ENCODE assay signal across 15 cellular contexts in the genomic region with DNA sequence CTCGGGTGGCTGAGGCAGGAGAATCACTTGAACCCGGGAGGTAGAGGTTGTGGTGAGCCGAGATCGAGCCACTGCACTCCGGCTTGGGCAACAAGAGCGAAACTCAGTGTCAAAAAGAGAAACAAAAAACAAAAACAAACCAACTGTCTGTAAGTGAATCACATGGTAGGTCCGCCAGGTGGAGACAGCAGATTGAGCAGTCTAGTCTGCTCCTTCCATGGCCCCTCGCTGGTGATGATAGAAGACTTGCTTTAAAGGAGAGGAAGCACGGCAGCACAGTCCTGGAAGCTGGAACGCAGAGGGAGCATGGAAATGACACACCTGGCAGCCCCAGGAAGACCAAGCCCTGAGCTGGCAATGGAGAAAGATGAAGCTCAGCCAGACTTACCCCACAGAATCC. TPM values are rescaled to one million over a fixed set of nuclear protein-coding genes. Genes with fewer than 3 reads are reported as not detected.
A peak's percentile ranks its signal among the peaks of the same experiment; 100 is the strongest.
DNase-seq lines count a peak whose midpoint lies in the region; ATAC-seq, FAIRE-seq and TF ChIP-seq lines count a peak whose summit lies in the region.
"Had no signal": no experiment of that assay in that cellular context is flagged by ENCODE, and none has a peak within 500 bp of the region (broad histone marks: within the 10 kb centered on the region; RNA-seq: fewer than 3 reads in every experiment).

No MANE protein-coding gene starts in this region.

- no peak overlapping the region for H3K4me3 ChIP-seq in PC-3 (ENCODE audit: low read length)
- H3K4me3 ChIP-seq in H1 (ENCODE audit: extremely low read depth in 1 of 4, insufficient read depth in 2 of 4, low read depth in 3 of 4, low read length in 4 of 4), result no peak overlapping the region
- H3K4me3 ChIP-seq: colonic mucosa, prostate gland, suprapubic skin had no signal

- H3K9me3 ChIP-seq in H9 (ENCODE audit: control insufficient read depth, low read depth, low read length) (no peaks in the 10 kb centered on the region), PC-3 (ENCODE audit: low read length) (no peaks in the 10 kb centered on the region), H1 (ENCODE audit: insufficient read depth in 2 of 2, low read depth in 1 of 2, low read length in 1 of 2) (no peaks in the 10 kb centered on the region)
- H3K9me3 ChIP-seq: colonic mucosa, prostate gland, suprapubic skin had no signal

- H4K8ac ChIP-seq in H9 (replicated peaks; ENCODE audit: insufficient read length, low read depth, low read length) (no peak overlapping the region), H1 (ENCODE audit: extremely low read depth, insufficient read depth, low read length) (peak overlapping the region; percentile 62; the same call in 1 of the 2 replicates)

- TF ChIP-seq EP300 in H1 (IDR thresholded peaks at IDR 0.05; ENCODE audit: borderline replicate concordance in 1 of 2, low read depth in 2 of 2, low read length in 2 of 2), result no peak

- no peak overlapping the region for H2BK12ac ChIP-seq in H9 (ENCODE audit: insufficient read length, low read depth, low read length)
- no peak overlapping the region for H2BK12ac ChIP-seq in H1 (ENCODE audit: low read depth, low read length)

- H3K18ac ChIP-seq in H9 (ENCODE audit: insufficient read length, low read depth, low read length), result peak overlapping the region; percentile 36
- H3K18ac ChIP-seq in H1 (ENCODE audit: extremely low read depth, low read length), result no peak overlapping the region

- H4K5ac ChIP-seq in H9 (ENCODE audit: insufficient read length, low read depth, low read length), result no peak overlapping the region
- H4K5ac ChIP-seq in H1 (ENCODE audit: insufficient read length, low read depth, low read length), result no peak overlapping the region

- DNase-seq in ELF-1 (ENCODE audit: low read depth, low spot score) (peak; percentile 41), H9 (peak; percentile 52), PC-3 (peak; percentile 43), H1 (ENCODE audit: low read depth in 1 of 2, low spot score in 2 of 2) (peak in 1 of 2 experiments; percentile 43), endothelial cell (ENCODE audit: low spot score) (no peak)
- no peak for DNase-seq in activated T-cell treated with anti-CD3 and anti-CD28 coated beads, Interleukin-2, amount 50 U/mL, for 24 hours
- DNase-seq: activated CD8-positive, alpha-beta memory T cell treated with anti-CD3 and anti-CD28 coated beads for 24 hours; anterior cingulate cortex; colonic mucosa; erythroblast; NCI-H1105 had no signal

- H3K9me2 ChIP-seq in PC-3 (replicated peaks; ENCODE audit: low read length), result no peaks in the 10 kb centered on the region

- H3K27me3 ChIP-seq in H9 (ENCODE audit: insufficient read depth, low read length) (no peaks in the 10 kb centered on the region), PC-3 (ENCODE audit: low read length) (no peaks in the 10 kb centered on the region), H1 (replicated peaks in 1 of 4; ENCODE audit: control insufficient read depth in 3 of 4, extremely low read depth in 1 of 4, insufficient read depth in 3 of 4, low read length in 3 of 4) (no peaks in the 10 kb centered on the region)
- H3K27me3 ChIP-seq: colonic mucosa, suprapubic skin had no signal

- H2AFZ ChIP-seq in H9 (ENCODE audit: low read length) (no peak overlapping the region), PC-3 (ENCODE audit: low read length) (peak overlapping the region; percentile 42; the same call in 1 of the 2 replicates), H1 (ENCODE audit: low read length) (no peak overlapping the region)

- H3F3A ChIP-seq in PC-3 (ENCODE audit: low read length, unreplicated experiment), result no peaks in the 10 kb centered on the region

- TF ChIP-seq POLR2A in H1 (IDR thresholded peaks at IDR 0.05; ENCODE audit: control extremely low read depth in 1 of 2, low read depth in 2 of 2, low read length in 2 of 2), result no peak

- POLR2A ChIA-PET in PC-3 (lab: Charles Lee; ENCODE audit: unreplicated experiment), result no interaction called here
- POLR2A ChIA-PET in H1 (lab: Charles Lee; ENCODE audit: partially characterized antibody), result no interaction called here

- no peak overlapping the region for H3K4me3 Mint-ChIP-seq in H9
- H3K4me3 Mint-ChIP-seq in activated T-cell treated with anti-CD3 and anti-CD28 coated beads, Interleukin-2, amount 50 U/mL, for 24 hours, result no peak overlapping the region
- no peak overlapping the region for H3K4me3 Mint-ChIP-seq in endothelial cell (ENCODE audit: unreplicated experiment)

- TF ChIP-seq RAD21 in H1 (IDR thresholded peaks at IDR 0.05 in 1 of 2, conservative IDR thresholded peaks at IDR 0.05 in 1 of 2; ENCODE audit: low read depth in 2 of 2, low read length in 2 of 2), result peak; percentile 46 to 59

- H3K4me1 ChIP-seq in H9 (ENCODE audit: insufficient read depth, low read length) (peaks cover 2% of the 10 kb centered on the region; the same call in 1 of the 2 replicates), PC-3 (ENCODE audit: insufficient read depth, low read length) (no peaks in the 10 kb centered on the region), H1 (replicated peaks in 1 of 4; ENCODE audit: control insufficient read depth in 3 of 4, insufficient read depth in 4 of 4, low read length in 3 of 4) (no peaks in the 10 kb centered on the region)
- H3K4me1 ChIP-seq: colonic mucosa, prostate gland had no signal

- H3K9ac ChIP-seq in H9 (ENCODE audit: extremely low read depth, insufficient read length, low read length) (no peak overlapping the region), PC-3 (ENCODE audit: low read length) (no peak overlapping the region), H1 (replicated peaks in 1 of 4; ENCODE audit: extremely low read depth in 1 of 4, low read depth in 3 of 4, low read length in 3 of 4) (no peak overlapping the region)

- H3K4me2 ChIP-seq in H9 (ENCODE audit: insufficient read depth, insufficient read length, low read length), result no peak overlapping the region
- no peak overlapping the region for H3K4me2 ChIP-seq in PC-3 (ENCODE audit: low read length)
- H3K4me2 ChIP-seq in H1 (ENCODE audit: insufficient read depth in 1 of 2, low read depth in 2 of 2, low read length in 2 of 2), result no peak overlapping the region

- no TSS peak for BruUV-seq in PC-3 (replicated peaks; lab: Mats Ljungman, UMichigan)

- H3K79me1 ChIP-seq in H9 (ENCODE audit: insufficient read depth, low read depth, low read length, poor library complexity, severe bottlenecking), result no peaks in the 10 kb centered on the region
- H3K79me1 ChIP-seq in H1 (ENCODE audit: low read depth, low read length), result no peaks in the 10 kb centered on the region

- no peak overlapping the region for H2BK120ac ChIP-seq in H9 (ENCODE audit: low read depth, low read length, poor library complexity, severe bottlenecking)
- no peak overlapping the region for H2BK120ac ChIP-seq in H1 (replicated peaks; ENCODE audit: low read depth, low read length)

- H3K36me3 Mint-ChIP-seq in H9 (ENCODE audit: insufficient read depth in 1 of 3, low read depth in 3 of 3), result no peaks in the 10 kb centered on the region
- H3K36me3 Mint-ChIP-seq in activated T-cell treated with anti-CD3 and anti-CD28 coated beads, Interleukin-2, amount 50 U/mL, for 24 hours (ENCODE audit: low read depth), result no peaks in the 10 kb centered on the region
- H3K36me3 Mint-ChIP-seq in endothelial cell (ENCODE audit: low read depth, unreplicated experiment), result no peaks in the 10 kb centered on the region

- CTCF ChIA-PET in PC-3 (lab: Charles Lee) (no interaction called here), H1 (lab: Charles Lee; ENCODE audit: partially characterized antibody) (interaction anchor here (0.7 to 1.6 kb wide), 8 partner anchors 13 to 164 kb away, joined by 3 to 5 read pairs (median 3); no protein-coding TSS in a partner anchor)

- no peaks in the 10 kb centered on the region for H3K36me3 ChIP-seq in PC-3 (ENCODE audit: low read depth, low read length)
- no peaks in the 10 kb centered on the region for H3K36me3 ChIP-seq in H1 (ENCODE audit: control insufficient read depth in 2 of 4, insufficient read depth in 4 of 4, low read length in 3 of 4)
- H3K36me3 ChIP-seq: colonic mucosa, prostate gland, suprapubic skin had no signal

- H3K27ac ChIP-seq in H9 (ENCODE audit: insufficient read length, low read depth, low read length), result no peak overlapping the region
- H3K27ac ChIP-seq in PC-3 (ENCODE audit: low read length), result no peak overlapping the region
- H3K27ac ChIP-seq in H1 (ENCODE audit: low read depth, low read length), result no peak overlapping the region
- H3K27ac ChIP-seq: colonic mucosa, prostate gland, RWPE1, suprapubic skin had no signal

- H3K27ac Mint-ChIP-seq in H9 (peak overlapping the region in 1 of 3 experiments; percentile 38; a peak in 1 of 7 replicates), endothelial cell (ENCODE audit: unreplicated experiment) (no peak overlapping the region)
- no peak overlapping the region for H3K27ac Mint-ChIP-seq in activated T-cell treated with anti-CD3 and anti-CD28 coated beads, Interleukin-2, amount 50 U/mL, for 24 hours

- H3K4ac ChIP-seq in H9 (ENCODE audit: low read depth, low read length) (no peak overlapping the region), H1 (replicated peaks; ENCODE audit: insufficient read length, low read depth, low read length) (no peak overlapping the region)

- no CpG with 5 or more reads among the region's 10 CpGs for WGBS in H9 (ENCODE audit: extremely low coverage, insufficient read length, low lambda C conversion rate)
- WGBS in H1 (ENCODE audit: extremely low coverage in 1 of 2, insufficient coverage in 1 of 2, insufficient read length in 1 of 2, insufficient replicate concordance in 2 of 2, low coverage in 1 of 2, low lambda C conversion rate in 2 of 2, missing lambda C conversion rate in 1 of 2), 2 experiments, result 85% methylated on average over 10 of the region's 10 CpGs; no CpG with 5 or more reads in 1 of the 2 experiments

- no peak overlapping the region for H2AK5ac ChIP-seq in H9 (ENCODE audit: insufficient read length, low read length)
- no peak overlapping the region for H2AK5ac ChIP-seq in H1 (ENCODE audit: low read depth, low read length)

- H2BK5ac ChIP-seq in H9 (ENCODE audit: insufficient read length, low read length) (no peak overlapping the region), H1 (ENCODE audit: low read depth, low read length) (no peak overlapping the region)

- H4K91ac ChIP-seq in H9 (ENCODE audit: insufficient read length, low read depth, low read length), result no peak overlapping the region
- no peak overlapping the region for H4K91ac ChIP-seq in H1 (replicated peaks; ENCODE audit: insufficient read length, low read length)

- H3K4me1 Mint-ChIP-seq in H9 (peaks cover 6 to 20% of the 10 kb centered on the region in 2 experiments), endothelial cell (ENCODE audit: unreplicated experiment) (peaks cover 2% of the 10 kb centered on the region)
- H3K4me1 Mint-ChIP-seq in activated T-cell treated with anti-CD3 and anti-CD28 coated beads, Interleukin-2, amount 50 U/mL, for 24 hours (ENCODE audit: low read depth), result no peaks in the 10 kb centered on the region

- no peak for FAIRE-seq in H1 (lab: Jason Lieb, UNC)

- H3K9me3 Mint-ChIP-seq in H9 (no peaks in the 10 kb centered on the region), endothelial cell (ENCODE audit: unreplicated experiment) (no peaks in the 10 kb centered on the region)
- no peaks in the 10 kb centered on the region for H3K9me3 Mint-ChIP-seq in activated T-cell treated with anti-CD3 and anti-CD28 coated beads, Interleukin-2, amount 50 U/mL, for 24 hours

- H3K23me2 ChIP-seq in H9 (ENCODE audit: insufficient read length, low read depth, low read length, poor library complexity, severe bottlenecking) (no peaks in the 10 kb centered on the region), H1 (ENCODE audit: low read depth, low read length) (no peaks in the 10 kb centered on the region; the same call in 1 of the 2 replicates)

- no peak overlapping the region for H3K23ac ChIP-seq in H9 (ENCODE audit: insufficient read length, low read depth, low read length)
- no peak overlapping the region for H3K23ac ChIP-seq in H1 (ENCODE audit: insufficient read length)

- peak; percentile 47; the same call in 2 of the 3 replicates for TF ChIP-seq CTCF in H9 (conservative IDR thresholded peaks at IDR 0.05)
- peak; percentile 51 for TF ChIP-seq CTCF in PC-3 (conservative IDR thresholded peaks at IDR 0.05; ENCODE audit: low read depth, low read length)
- peak in 2 of 3 experiments; percentile 31 to 42; a peak in 3 of 4 replicates for TF ChIP-seq CTCF in H1 (IDR thresholded peaks at IDR 0.05; ENCODE audit: control extremely low read depth in 1 of 3, insufficient read depth in 1 of 3, low read depth in 1 of 3, low read length in 3 of 3)
- TF ChIP-seq CTCF in endothelial cell (IDR thresholded peaks at IDR 0.05; ENCODE audit: unreplicated experiment), result no peak

- H4K20me1 ChIP-seq in H9 (ENCODE audit: control insufficient read depth, insufficient read depth, insufficient read length) (no peaks in the 10 kb centered on the region), PC-3 (ENCODE audit: low read length) (no peaks in the 10 kb centered on the region), H1 (replicated peaks in 1 of 2; ENCODE audit: control insufficient read depth in 1 of 2, insufficient read depth in 2 of 2, low read length in 2 of 2) (no peaks in the 10 kb centered on the region)

- H3T11ph ChIP-seq in H9 (ENCODE audit: low read length), result no peak overlapping the region

- peaks cover 7% of the 10 kb centered on the region for H3K27me3 Mint-ChIP-seq in H9 (ENCODE audit: low read depth)
- peaks cover 4% of the 10 kb centered on the region for H3K27me3 Mint-ChIP-seq in activated T-cell treated with anti-CD3 and anti-CD28 coated beads, Interleukin-2, amount 50 U/mL, for 24 hours
- H3K27me3 Mint-ChIP-seq in endothelial cell (ENCODE audit: unreplicated experiment), result no peaks in the 10 kb centered on the region

- H3K56ac ChIP-seq in H9 (ENCODE audit: insufficient read length, low read depth, low read length), result no peak overlapping the region
- H3K56ac ChIP-seq in H1 (replicated peaks; ENCODE audit: insufficient read length, low read depth, low read length), result no peak overlapping the region

- intact Hi-C loops in PC-3 (cut with micrococcal nuclease), result no loop called here

- no peak overlapping the region for H2BK20ac ChIP-seq in H9 (ENCODE audit: low read depth, low read length, poor library complexity, severe bottlenecking)
- H2BK20ac ChIP-seq in H1 (ENCODE audit: low read length), result no peak overlapping the region

- ATAC-seq in PC-3, result no peak
- no peak for ATAC-seq in HG03432 (IDR thresholded peaks at IDR 0.05; ENCODE audit: unreplicated experiment)

- no peak overlapping the region for H3K14ac ChIP-seq in H9 (ENCODE audit: insufficient read depth, low read length)
- no peak overlapping the region for H3K14ac ChIP-seq in H1 (ENCODE audit: insufficient read length)

- H3K79me2 ChIP-seq in H9 (ENCODE audit: insufficient read depth, low read length) (no peaks in the 10 kb centered on the region), PC-3 (ENCODE audit: low read length) (no peaks in the 10 kb centered on the region), H1 (ENCODE audit: control insufficient read depth in 1 of 2, insufficient read depth in 2 of 2, low read length in 2 of 2) (no peaks in the 10 kb centered on the region)

- no peak overlapping the region for H2BK15ac ChIP-seq in H9 (ENCODE audit: low read depth, low read length)
- no peak overlapping the region for H2BK15ac ChIP-seq in H1 (ENCODE audit: low read length)

RNA-seq across cellular contexts. Expression of gene MGLL, which starts 31.4 kb away (rescaled TPM):
- total RNA-seq in H9 (2021) (0.11 and 0.22 TPM in 2 replicates), PC-3 (2014; rRNA removed) (38.7 and 40.1 TPM in 2 replicates), endothelial cell (ENCODE audit: unreplicated experiment) (0.97 TPM)
- 0.34 and 0.75 TPM in 2 replicates for total RNA-seq in H1 (2021; fragmentation: NEBNext Ultra II Directional; extraction: Animal tissue kit (Norgen Biotek cat#: 25700))
- polyA plus RNA-seq in H1 (2011; rRNA removed), result 0.05 and 0.24 TPM in 2 replicates
- 0.13 TPM for polyA plus RNA-seq in H1 (2011; cell fraction: cytosol; rRNA removed)
- 0.13 TPM for polyA plus RNA-seq in H1 (2011; cell fraction: nucleus; rRNA removed)
- 0.05 to 1.1 TPM (median 0.35 TPM) in 4 replicates for polyA plus RNA-seq in H1 (2012, experiment 1 of 2)
- 0.10 TPM for polyA plus RNA-seq in H1 (2012, experiment 2 of 2)
- polyA plus RNA-seq in H1 (2013, experiment 1 of 2), result 0.79 TPM
- polyA plus RNA-seq in H1 (2013, experiment 2 of 2), result 0.64 TPM
- polyA minus RNA-seq in H1 (2011; rRNA and poly(A)+ RNA removed), result 0.38 and 1.6 TPM in 2 replicates
- 15.9 TPM for polyA minus RNA-seq in H1 (2011; cell fraction: cytosol; rRNA and poly(A)+ RNA removed)
- polyA minus RNA-seq in H1 (2011; cell fraction: nucleus; rRNA and poly(A)+ RNA removed), result 0.70 TPM

Comparison
In these comparisons a context has a peak if more than half of its experiments do, and no peak if none do; other contexts are left out.
1. DNase-seq: peak in ELF-1 (single experiment), H9 (single experiment) and PC-3 (single experiment); none in activated T-cell treated with anti-CD3 and anti-CD28 coated beads, Interleukin-2, amount 50 U/mL, for 24 hours (single experiment) and endothelial cell (single experiment).
2. RNA of gene MGLL, which starts 31.4 kb away (total RNA-seq): 38.7 to 40.1 TPM in PC-3; 0.97 TPM in endothelial cell (single experiment), 0.34 to 0.75 TPM in H1 and 0.11 to 0.22 TPM in H9; every median in the first group is over 10 times any median in the second.